9 cellular contexts compared by ENCODE assay signal in genomic region chr6:111985202-111985731, GRCh38.
DNase-seq lines count a peak whose midpoint lies in the region; ATAC-seq and TF ChIP-seq lines count a peak whose summit lies in the region.
"Had no signal": no experiment of that assay in that cellular context is flagged by ENCODE, and none has a peak within 500 bp of the region (broad histone marks: within the 10 kb centered on the region; RNA-seq: fewer than 3 reads in every experiment).

No MANE protein-coding gene starts in this region.

- no peak for TF ChIP-seq CTCF in foreskin fibroblast (IDR thresholded peaks at IDR 0.05; ENCODE audit: low read depth, low read length)

- no peaks in the 10 kb centered on the region for H3K36me3 Mint-ChIP-seq in stimulated activated effector memory CD8-positive, alpha-beta T cell treated with anti-CD3 and anti-CD28 coated beads, Interleukin-12 subunit alpha, Interleukin-12 subunit beta, amount 100 ng/mL, for 72 hours

- H3K4me3 ChIP-seq in foreskin fibroblast (ENCODE audit: low read depth in 1 of 2, low read length in 2 of 2), result no peak overlapping the region

- peak; percentile 92 for ATAC-seq in stimulated activated effector memory CD8-positive, alpha-beta T cell treated with anti-CD3 and anti-CD28 coated beads, Interleukin-12 subunit alpha, Interleukin-12 subunit beta, amount 100 ng/mL, for 72 hours
- no peak for ATAC-seq in GM19395 (IDR thresholded peaks at IDR 0.05; ENCODE audit: unreplicated experiment)

- H3K27ac Mint-ChIP-seq in stimulated activated effector memory CD8-positive, alpha-beta T cell treated with anti-CD3 and anti-CD28 coated beads, Interleukin-12 subunit alpha, Interleukin-12 subunit beta, amount 100 ng/mL, for 72 hours, result peak overlapping the region; percentile 6
- H3K27ac Mint-ChIP-seq: activated B cell treated with CpG ODN at 0.5 μM for 24 hours had no signal

- H3K4me1 Mint-ChIP-seq in stimulated activated effector memory CD8-positive, alpha-beta T cell treated with anti-CD3 and anti-CD28 coated beads, Interleukin-12 subunit alpha, Interleukin-12 subunit beta, amount 100 ng/mL, for 72 hours, result peaks cover 61% of the 10 kb centered on the region

- DNase-seq in activated gamma-delta T cell treated with Interleukin-2 at 50 U/mL for 16 hours, result peak; percentile 29
- DNase-seq in activated gamma-delta T cell (lab: John Stamatoyannopoulos, UW), result no peak
- peak; percentile 56 for DNase-seq in activated CD4-positive, alpha-beta T cell treated with anti-CD3 and anti-CD28 coated beads for 48 hours
- peak; percentile 92 to 94 for DNase-seq in foreskin fibroblast
- no peak for DNase-seq in stimulated activated effector memory CD8-positive, alpha-beta T cell treated with anti-CD3 and anti-CD28 coated beads, Interleukin-12 subunit alpha, Interleukin-12 subunit beta, amount 100 ng/mL, for 72 hours (ENCODE audit: low spot score in 2 of 2)
- DNase-seq in NCI-H2227 (lab: John Stamatoyannopoulos, UW; ENCODE audit: unreplicated experiment), result no peak
- no peak for DNase-seq in ecto neural progenitor cell (ENCODE audit: low spot score)
- DNase-seq: activated B cell treated with CpG ODN at 0.5 μM for 24 hours had no signal

- H3K9me3 Mint-ChIP-seq in stimulated activated effector memory CD8-positive, alpha-beta T cell treated with anti-CD3 and anti-CD28 coated beads, Interleukin-12 subunit alpha, Interleukin-12 subunit beta, amount 100 ng/mL, for 72 hours, result no peaks in the 10 kb centered on the region
- H3K9me3 Mint-ChIP-seq: activated B cell treated with CpG ODN at 0.5 μM for 24 hours had no signal

- H3K4me3 Mint-ChIP-seq in stimulated activated effector memory CD8-positive, alpha-beta T cell treated with anti-CD3 and anti-CD28 coated beads, Interleukin-12 subunit alpha, Interleukin-12 subunit beta, amount 100 ng/mL, for 72 hours, result no peak overlapping the region
- H3K4me3 Mint-ChIP-seq: activated B cell treated with CpG ODN at 0.5 μM for 24 hours had no signal

Comparison
In these comparisons a context has a peak if more than half of its experiments do, and no peak if none do; other contexts are left out.
1. DNase-seq: peak in activated gamma-delta T cell treated with Interleukin-2 at 50 U/mL for 16 hours (single experiment), activated CD4-positive, alpha-beta T cell treated with anti-CD3 and anti-CD28 coated beads for 48 hours (single experiment) and foreskin fibroblast (2 of 2); none in activated gamma-delta T cell (single experiment), stimulated activated effector memory CD8-positive, alpha-beta T cell treated with anti-CD3 and anti-CD28 coated beads, Interleukin-12 subunit alpha, Interleukin-12 subunit beta, amount 100 ng/mL, for 72 hours (0 of 2), NCI-H2227 (single experiment) and ecto neural progenitor cell (single experiment).